ENCODE assay signal across 1 cellular context in genomic region chr17:74466785-74467158, GRCh38.
TF ChIP-seq lines count a peak whose summit lies in the region.

No MANE protein-coding gene starts in this region.

TF ChIP-seq in H1, 55 proteins besides CTCF, POLR2A, EP300 and RAD21:
- no peak for TF ChIP-seq CEBPB (IDR thresholded peaks at IDR 0.05; ENCODE audit: low read depth, low read length)
- TF ChIP-seq CHD7 (IDR thresholded peaks at IDR 0.05; ENCODE audit: insufficient replicate concordance, low read length): no peak
- peak; percentile 80 for TF ChIP-seq KDM4A (IDR thresholded peaks at IDR 0.05; ENCODE audit: low read depth, low read length, severe bottlenecking)
- peak; percentile 47; the same call in 1 of the 2 replicates for TF ChIP-seq SUZ12 (IDR thresholded peaks at IDR 0.05; ENCODE audit: low read length)
- peak; percentile 34 for TF ChIP-seq EZH2 (IDR thresholded peaks at IDR 0.05; ENCODE audit: low read depth, low read length, severe bottlenecking)
- no peak for TF ChIP-seq ATF2 (IDR thresholded peaks at IDR 0.05; ENCODE audit: low read length)
- TF ChIP-seq MAX (IDR thresholded peaks at IDR 0.05): no peak
- TF ChIP-seq NRF1 (IDR thresholded peaks at IDR 0.05; ENCODE audit: low read depth, low read length): no peak
- no peak for TF ChIP-seq SIN3A (conservative IDR thresholded peaks at IDR 0.05 in 1 of 2, IDR thresholded peaks at IDR 0.05 in 1 of 2; ENCODE audit: low read depth in 1 of 2, low read length in 2 of 2)
- no peak for TF ChIP-seq CHD1 (IDR thresholded peaks at IDR 0.05; ENCODE audit: low read depth, low read length)
